ENCODE assay signal across 12 cellular contexts in the genomic region with DNA sequence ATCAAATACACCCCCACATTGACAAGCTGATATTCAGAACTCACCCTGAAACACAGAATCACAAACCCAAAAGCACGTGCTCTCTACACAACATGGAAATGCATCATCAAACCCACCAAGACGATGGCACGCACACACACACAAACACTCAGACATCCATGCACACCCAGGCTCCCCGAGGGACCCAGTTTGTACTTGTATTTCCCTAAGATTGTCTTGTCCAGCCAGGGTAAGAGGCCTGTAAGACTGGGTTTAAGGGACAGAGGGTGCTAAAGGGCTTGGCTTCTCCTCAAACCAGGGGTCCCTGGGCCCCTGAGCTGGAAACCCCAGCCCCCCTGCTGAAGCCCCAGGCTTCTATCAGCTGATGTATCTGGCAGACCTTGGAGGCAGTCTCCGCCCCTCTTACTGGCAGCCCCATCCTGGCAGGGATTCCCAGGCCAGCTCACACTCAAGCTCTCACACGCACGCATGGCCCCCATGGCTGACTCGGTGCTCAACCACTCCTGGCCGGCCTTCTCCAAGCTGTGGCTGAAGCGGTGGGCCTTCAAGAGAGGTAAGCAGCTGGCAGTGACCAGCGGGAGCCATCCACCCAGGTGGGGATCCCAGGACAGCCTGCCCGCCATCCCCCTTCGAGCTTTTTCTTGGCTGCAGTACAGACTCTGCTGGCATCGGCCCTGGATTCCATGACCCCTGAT. TPM values are rescaled to one million over a fixed set of nuclear protein-coding genes. Genes with fewer than 3 reads are reported as not detected.
DNase-seq lines count a peak whose midpoint lies in the region; ATAC-seq and TF ChIP-seq lines count a peak whose summit lies in the region.
"Had no signal": no experiment of that assay in that cellular context is flagged by ENCODE, and none has a peak within 500 bp of the region (broad histone marks: within the 10 kb centered on the region; RNA-seq: fewer than 3 reads in every experiment).

No MANE protein-coding gene starts in this region.

- peak overlapping the region; percentile 81 for H2BK120ac ChIP-seq in trophoblast cell (ENCODE audit: insufficient read depth, low read length, poor library complexity)

- H3K4ac ChIP-seq in trophoblast cell (ENCODE audit: low read depth, low read length), result no peak overlapping the region

- no peaks in the 10 kb centered on the region for H3K9me3 ChIP-seq in CD8-positive, alpha-beta T cell (ENCODE audit: low read length)
- no peaks in the 10 kb centered on the region for H3K9me3 ChIP-seq in trophoblast cell (ENCODE audit: insufficient read depth, low read depth, low read length)
- peaks cover 14% of the 10 kb centered on the region for H3K9me3 ChIP-seq in left ventricle myocardium inferior (replicated peaks)

- H3K9ac ChIP-seq in trophoblast cell (ENCODE audit: low read length), result no peak overlapping the region

- no CpG with 5 or more reads among the region's 14 CpGs for WGBS in trophoblast cell (ENCODE audit: extremely low coverage, insufficient coverage, insufficient read length)

- H3K27ac ChIP-seq in CD8-positive, alpha-beta T cell (ENCODE audit: low read depth, low read length), result no peak overlapping the region
- H3K27ac ChIP-seq in trophoblast cell (ENCODE audit: low read depth, low read length), result no peak overlapping the region
- H3K27ac ChIP-seq in left ventricle myocardium inferior (replicated peaks), result no peak overlapping the region

- peaks cover 5% of the 10 kb centered on the region for H3K9me3 Mint-ChIP-seq in CD8-positive, alpha-beta T cell
- H3K9me3 Mint-ChIP-seq in effector memory CD8-positive, alpha-beta T cell, result peaks cover 0 to 4% of the 10 kb centered on the region in 2 donors

- DNase-seq in CD8-positive, alpha-beta T cell, result no peak
- DNase-seq in M059J (ENCODE audit: low read depth) (peak; percentile 47), trophoblast cell (no peak), NCI-H82 treated with DMSO at 0.1 percent for 48 hours (lab: John Stamatoyannopoulos, UW; ENCODE audit: unreplicated experiment) (no peak), left ventricle myocardium inferior (no peak)
- DNase-seq in effector memory CD8-positive, alpha-beta T cell, result no peak
- DNase-seq in stimulated activated naive CD4-positive, alpha-beta T cell (lab: John Stamatoyannopoulos, UW), result no peak
- DNase-seq: activated CD4-positive, CD25-positive, alpha-beta regulatory T cell treated with anti-CD3 and anti-CD28 coated beads, Interleukin-2, amount 50 U/mL, for 72 hours; activated naive CD4-positive, alpha-beta T cell treated with anti-CD3 and anti-CD28 coated beads, Interleukin-2, amount 50 U/mL, for 16 hours; RPMI8226 had no signal

- H3K14ac ChIP-seq in trophoblast cell (ENCODE audit: low read length), result peak overlapping the region; percentile 46

- no peaks in the 10 kb centered on the region for H3K27me3 Mint-ChIP-seq in CD8-positive, alpha-beta T cell (ENCODE audit: low read depth)
- no peaks in the 10 kb centered on the region for H3K27me3 Mint-ChIP-seq in effector memory CD8-positive, alpha-beta T cell

- no peaks in the 10 kb centered on the region for H3K27me3 ChIP-seq in CD8-positive, alpha-beta T cell (ENCODE audit: insufficient read depth, low read length)
- H3K27me3 ChIP-seq in trophoblast cell (ENCODE audit: insufficient read depth, low read length) (no peaks in the 10 kb centered on the region), left ventricle myocardium inferior (ENCODE audit: low read depth) (peaks cover 7% of the 10 kb centered on the region)

- peak overlapping the region; percentile 66 for H4K8ac ChIP-seq in trophoblast cell (ENCODE audit: low read depth, low read length)

- H2BK5ac ChIP-seq in trophoblast cell (ENCODE audit: low read depth, low read length, poor library complexity), result peak overlapping the region; percentile 22

- peak overlapping the region; percentile 76 for H3K4me3 Mint-ChIP-seq in CD8-positive, alpha-beta T cell
- peak overlapping the region; percentile 2 to 55 for H3K4me3 Mint-ChIP-seq in effector memory CD8-positive, alpha-beta T cell
- H3K4me3 Mint-ChIP-seq: neural crest cell had no signal

- peak overlapping the region; percentile 80 for H2AK5ac ChIP-seq in trophoblast cell (ENCODE audit: low read length)

- CTCF ChIA-PET in CD8-positive, alpha-beta T cell (lab: Charles Lee), result interaction anchor here (0.6 to 9.7 kb wide), 17 partner anchors 10 to 254 kb away, joined by 3 to 74 read pairs (median 5); no protein-coding TSS in a partner anchor

- no peak overlapping the region for H3K4me3 ChIP-seq in CD8-positive, alpha-beta T cell (ENCODE audit: low read depth, low read length)
- H3K4me3 ChIP-seq in trophoblast cell (ENCODE audit: low read depth, low read length) (no peak overlapping the region), left ventricle myocardium inferior (no peak overlapping the region)

- H3K4me1 ChIP-seq in CD8-positive, alpha-beta T cell (ENCODE audit: insufficient read depth, low read length), result peaks cover 70% of the 10 kb centered on the region
- H3K4me1 ChIP-seq in trophoblast cell (ENCODE audit: control insufficient read depth in 1 of 2, insufficient read depth in 2 of 2, low read length in 2 of 2) (peaks cover 3 to 11% of the 10 kb centered on the region in 2 experiments), left ventricle myocardium inferior (no peaks in the 10 kb centered on the region)

- H3K18ac ChIP-seq in trophoblast cell (ENCODE audit: low read length), result no peak overlapping the region

- no peak overlapping the region for H3K4me2 ChIP-seq in trophoblast cell (ENCODE audit: low read length)

- no peak for ATAC-seq in CD8-positive, alpha-beta T cell
- no peak for ATAC-seq in effector memory CD8-positive, alpha-beta T cell (replicated peaks)
- no peak for ATAC-seq in GM18858 (IDR thresholded peaks at IDR 0.05; ENCODE audit: unreplicated experiment)

- peak overlapping the region; percentile 67 for H4K91ac ChIP-seq in trophoblast cell (ENCODE audit: low read depth, low read length)

- peaks cover 82% of the 10 kb centered on the region for H3K36me3 Mint-ChIP-seq in CD8-positive, alpha-beta T cell
- peaks cover 40% of the 10 kb centered on the region for H3K36me3 Mint-ChIP-seq in effector memory CD8-positive, alpha-beta T cell (ENCODE audit: insufficient read depth)

- no peak for TF ChIP-seq CTCF in CD8-positive, alpha-beta T cell (IDR thresholded peaks at IDR 0.05)
- no peak for TF ChIP-seq CTCF in left ventricle myocardium inferior (IDR thresholded peaks at IDR 0.05; ENCODE audit: borderline replicate concordance)

- H2BK12ac ChIP-seq in trophoblast cell (ENCODE audit: low read length), result peak overlapping the region; percentile 91

- H2AFZ ChIP-seq in trophoblast cell (ENCODE audit: insufficient read depth, low read length, poor library complexity), result no peak overlapping the region

- H3K36me3 ChIP-seq in CD8-positive, alpha-beta T cell (ENCODE audit: insufficient read depth, low read length), result peaks cover 28% of the 10 kb centered on the region
- H3K36me3 ChIP-seq in trophoblast cell (ENCODE audit: control insufficient read depth in 1 of 2, insufficient read depth in 2 of 2, low read length in 2 of 2) (no peaks in the 10 kb centered on the region), left ventricle myocardium inferior (no peaks in the 10 kb centered on the region)

- no peak overlapping the region for H3K23ac ChIP-seq in trophoblast cell (ENCODE audit: low read length)

- H4K12ac ChIP-seq in trophoblast cell (ENCODE audit: low read depth, low read length), result no peak overlapping the region

- H3K27ac Mint-ChIP-seq in CD8-positive, alpha-beta T cell, result peak overlapping the region; percentile 95
- no peak overlapping the region for H3K27ac Mint-ChIP-seq in effector memory CD8-positive, alpha-beta T cell

- H3K4me1 Mint-ChIP-seq in CD8-positive, alpha-beta T cell (ENCODE audit: low read depth), result peaks cover 80% of the 10 kb centered on the region
- H3K4me1 Mint-ChIP-seq in effector memory CD8-positive, alpha-beta T cell (ENCODE audit: low read depth in 2 of 2), result peaks cover 56 to 65% of the 10 kb centered on the region in 2 donors
- H3K4me1 Mint-ChIP-seq: neural crest cell had no signal

- no peaks in the 10 kb centered on the region for H3K79me2 ChIP-seq in trophoblast cell (ENCODE audit: control insufficient read depth, insufficient read depth, low read length, poor library complexity)

- peaks cover 8% of the 10 kb centered on the region for H3K79me1 ChIP-seq in trophoblast cell (ENCODE audit: low read length)

- intact Hi-C loops in CD8-positive, alpha-beta T cell (cut with DNase I, micrococcal nuclease), result no loop called here
- intact Hi-C loops in left ventricle myocardium inferior (cut with micrococcal nuclease), result no loop called here

- POLR2A ChIA-PET in CD8-positive, alpha-beta T cell (lab: Charles Lee), result interaction anchor here (1.1 to 2.9 kb wide), 5 partner anchors 10 to 21 kb away, joined by 3 to 13 read pairs (median 5); no protein-coding TSS in a partner anchor

RNA-seq across cellular contexts. Expression of a gene that starts 6.6 kb away (rescaled TPM):
- 10 to 100 TPM; 78.8 to 81.0 TPM for total RNA-seq in CD8-positive, alpha-beta T cell
- 27.7 and 54.2 TPM in 2 replicates for total RNA-seq in M059J (2014; rRNA removed; shearing (Covaris generic))
- 38.7 and 39.8 TPM in 2 replicates for polyA plus RNA-seq in trophoblast cell (2013)
- total RNA-seq in left ventricle myocardium inferior, result 8.3 TPM
